ENCODE assay signal across 8 cellular contexts in the genomic region with DNA sequence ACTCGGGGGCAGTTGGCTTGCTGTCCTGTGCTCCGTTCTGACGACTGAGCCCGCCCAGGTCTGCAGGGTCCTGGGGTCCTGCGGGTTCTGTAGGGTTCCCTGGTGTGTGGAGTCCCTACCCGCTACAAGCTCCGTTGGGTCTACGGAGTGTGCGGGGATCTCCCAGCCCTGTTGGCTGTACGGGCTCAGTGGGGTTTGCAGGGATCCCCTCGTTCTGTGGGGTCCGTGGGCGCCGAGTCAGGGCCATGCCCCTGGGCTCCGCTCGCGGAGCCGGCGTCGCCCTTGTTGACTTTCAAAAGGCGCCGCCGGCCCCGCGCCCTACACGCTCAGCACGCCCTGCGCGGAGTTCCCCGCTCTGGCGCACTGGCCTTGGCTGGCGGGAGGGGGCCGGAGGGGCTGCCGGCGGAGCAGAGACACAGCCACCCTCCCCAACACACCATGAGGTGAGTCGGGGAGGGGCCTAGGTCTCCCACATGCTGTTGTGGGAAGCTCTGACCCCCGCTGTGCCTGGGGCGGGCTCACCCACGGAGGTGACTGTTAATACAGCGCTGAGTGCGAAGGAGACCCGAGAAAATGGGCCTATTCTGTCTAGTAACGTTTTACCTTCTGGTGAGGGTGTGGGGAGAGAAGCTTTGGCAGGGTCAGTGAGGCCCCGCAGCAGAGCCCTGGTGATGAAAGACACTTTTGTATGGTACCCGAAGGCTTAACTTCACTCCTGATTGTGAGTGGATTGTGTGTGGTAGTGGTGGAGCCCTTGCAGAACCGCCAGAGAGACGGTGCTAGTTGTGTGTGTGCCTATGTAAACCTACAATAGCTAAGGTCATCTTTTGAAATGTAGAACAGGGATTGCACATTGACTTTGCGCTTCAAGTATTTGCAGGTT. TPM values are rescaled to one million over a fixed set of nuclear protein-coding genes. Genes with fewer than 3 reads are reported as not detected.
DNase-seq lines count a peak whose midpoint lies in the region; ATAC-seq and TF ChIP-seq lines count a peak whose summit lies in the region.

No MANE protein-coding gene starts in this region.

- DNase-seq in GM12864 (ENCODE audit: low read depth) (no peak), HFFc6 (no peak), Peyer's patch (peak; percentile 45 to 75 (median 69)), heart right ventricle (peak; percentile 23 to 40), progenitor cell of endocrine pancreas (ENCODE audit: low spot score, unreplicated experiment) (peak; percentile 45), upper lobe of right lung (peak; percentile 78), dedifferentiated amniotic fluid mesenchymal stem cell (ENCODE audit: extremely low spot score) (no peak)
- peak; percentile 73 to 76 for DNase-seq in activated naive CD4-positive, alpha-beta T cell treated with anti-CD3 and anti-CD28 coated beads, Interleukin-2, amount 50 U/mL, for 72 hours (ENCODE audit: low spot score in 2 of 2)

- TF ChIP-seq CTCF in GM12864 (IDR thresholded peaks at IDR 0.05; ENCODE audit: low read depth, low read length, missing control alignments), result no peak
- no peak for TF ChIP-seq CTCF in HFFc6 (IDR thresholded peaks at IDR 0.05)
- no peak for TF ChIP-seq CTCF in Peyer's patch (IDR thresholded peaks at IDR 0.05)
- TF ChIP-seq CTCF in heart right ventricle (IDR thresholded peaks at IDR 0.05), result no peak
- TF ChIP-seq CTCF in progenitor cell of endocrine pancreas (IDR thresholded peaks at IDR 0.05; ENCODE audit: unreplicated experiment), result no peak
- TF ChIP-seq CTCF in upper lobe of right lung (IDR thresholded peaks at IDR 0.05), result no peak

- peak overlapping the region in 3 of 4 donors; percentile 15 to 49 (median 25) for H3K27ac ChIP-seq in Peyer's patch
- H3K27ac ChIP-seq in heart right ventricle, result peak overlapping the region in 7 of 10 donors; percentile 21 to 77 (median 35)
- H3K27ac ChIP-seq in upper lobe of right lung, result no peak overlapping the region

- H3K27me3 ChIP-seq in Peyer's patch, result no peaks in the 10 kb centered on the region
- no peaks in the 10 kb centered on the region for H3K27me3 ChIP-seq in heart right ventricle
- no peaks in the 10 kb centered on the region for H3K27me3 ChIP-seq in upper lobe of right lung

- H3K27me3 Mint-ChIP-seq in HFFc6 (ENCODE audit: insufficient read depth) (no peaks in the 10 kb centered on the region), progenitor cell of endocrine pancreas (no peaks in the 10 kb centered on the region)

- H3K36me3 Mint-ChIP-seq in HFFc6 (ENCODE audit: low read depth) (peaks cover 4% of the 10 kb centered on the region; the same call in 1 of the 2 replicates), progenitor cell of endocrine pancreas (ENCODE audit: insufficient read depth) (no peaks in the 10 kb centered on the region)
- H3K36me3 Mint-ChIP-seq in activated naive CD4-positive, alpha-beta T cell treated with anti-CD3 and anti-CD28 coated beads, Interleukin-2, amount 50 U/mL, for 72 hours, result peaks cover 0 to 11% of the 10 kb centered on the region in 2 donors

- H3K4me3 Mint-ChIP-seq in HFFc6 (peak overlapping the region; percentile 11; the same call in 1 of the 2 replicates), progenitor cell of endocrine pancreas (ENCODE audit: low read depth) (peak overlapping the region; percentile 52)

- TF ChIP-seq POLR2A in Peyer's patch (IDR thresholded peaks at IDR 0.05), result no peak

- peak overlapping the region; percentile 70 for H3K4me3 ChIP-seq in GM12864 (ENCODE audit: low read depth, low read length)
- peak overlapping the region; percentile 40 to 58 (median 52) for H3K4me3 ChIP-seq in Peyer's patch
- peak overlapping the region; percentile 27 to 64 (median 56) for H3K4me3 ChIP-seq in heart right ventricle
- peak overlapping the region; percentile 50 for H3K4me3 ChIP-seq in upper lobe of right lung

- H3K36me3 ChIP-seq in Peyer's patch, result no peaks in the 10 kb centered on the region
- peaks cover 0 to 5% (median 0%) of the 10 kb centered on the region in 9 donors for H3K36me3 ChIP-seq in heart right ventricle
- H3K36me3 ChIP-seq in upper lobe of right lung, result no peaks in the 10 kb centered on the region

- peak overlapping the region; percentile 42; the same call in 1 of the 2 replicates for H3K27ac Mint-ChIP-seq in HFFc6
- peak overlapping the region; percentile 79 to 96 for H3K27ac Mint-ChIP-seq in activated naive CD4-positive, alpha-beta T cell treated with anti-CD3 and anti-CD28 coated beads, Interleukin-2, amount 50 U/mL, for 72 hours
- H3K27ac Mint-ChIP-seq in progenitor cell of endocrine pancreas, result peak overlapping the region; percentile 92

- H3K4me1 Mint-ChIP-seq in HFFc6 (ENCODE audit: low read depth) (peaks cover 49% of the 10 kb centered on the region), progenitor cell of endocrine pancreas (ENCODE audit: low read depth) (peaks cover 34% of the 10 kb centered on the region)

- WGBS in heart right ventricle, 2 donors, result 6 to 10% methylated on average over 48 of the region's 48 CpGs

- H3K4me1 ChIP-seq in Peyer's patch (peaks cover 0 to 40% (median 4%) of the 10 kb centered on the region in 4 donors), heart right ventricle (peaks cover 0 to 56% (median 37%) of the 10 kb centered on the region in 9 donors), upper lobe of right lung (peaks cover 26% of the 10 kb centered on the region)

- intact Hi-C loops in heart right ventricle (cut with DNase I) (loop anchor here in 1 of 10 donors (10.0 kb wide), 1 partner anchor 182 kb away; no protein-coding TSS in a partner anchor), upper lobe of right lung (cut with DNase I) (no loop called here)

- H3K9me3 ChIP-seq in Peyer's patch (no peaks in the 10 kb centered on the region), heart right ventricle (no peaks in the 10 kb centered on the region), upper lobe of right lung (no peaks in the 10 kb centered on the region)

- ATAC-seq in activated naive CD4-positive, alpha-beta T cell treated with anti-CD3 and anti-CD28 coated beads, Interleukin-2, amount 50 U/mL, for 72 hours, result peak; percentile 92
- ATAC-seq in heart right ventricle (peak; percentile 73 to 93 (median 88)), upper lobe of right lung (peak; percentile 92)

- H3K9me3 Mint-ChIP-seq in HFFc6, result no peaks in the 10 kb centered on the region
- no peaks in the 10 kb centered on the region for H3K9me3 Mint-ChIP-seq in activated naive CD4-positive, alpha-beta T cell treated with anti-CD3 and anti-CD28 coated beads, Interleukin-2, amount 50 U/mL, for 72 hours
- H3K9me3 Mint-ChIP-seq in progenitor cell of endocrine pancreas (ENCODE audit: low read depth), result no peaks in the 10 kb centered on the region

RNA-seq across cellular contexts. Expression of a gene that starts 8.1 kb away (rescaled TPM):
- 10 to 100 TPM; 59.9 to 72.2 (median 62.1) TPM for total RNA-seq in HFFc6 (2021; fragmentation: NEBNext Ultra II Directional; extraction: Animal tissue kit (Norgen Biotek cat#: 25700))
- total RNA-seq in Peyer's patch, result 100 to 1,000 TPM in 1 of 4 donors, 10 to 100 TPM in 3; 52.8 to 160 (median 80.7) TPM
- total RNA-seq in activated naive CD4-positive, alpha-beta T cell treated with anti-CD3 and anti-CD28 coated beads, Interleukin-2, amount 50 U/mL, for 72 hours, result 10 to 100 TPM; 44.9 to 54.9 TPM
- total RNA-seq in heart right ventricle, result 10 to 100 TPM; 26.9 to 45.6 (median 34.6) TPM
- polyA plus RNA-seq in heart right ventricle, result 10 to 100 TPM in 1 of 2 donors, 1 to 10 TPM in 1; 7.0 to 19.7 TPM
- total RNA-seq in progenitor cell of endocrine pancreas, result 57.1 and 57.7 TPM in 2 replicates
- 63.7 TPM for total RNA-seq in upper lobe of right lung

RNA-seq across cellular contexts. Expression of a gene that starts 26.3 kb away (rescaled TPM):
- 10 to 100 TPM in 1 of 6 experiments, 1 to 10 TPM in 5; 7.8 to 10.1 (median 9.1) TPM for total RNA-seq in HFFc6 (2021; fragmentation: NEBNext Ultra II Directional; extraction: Animal tissue kit (Norgen Biotek cat#: 25700))
- total RNA-seq in Peyer's patch (10 to 100 TPM; 28.1 to 80.9 (median 61.2) TPM), heart right ventricle (10 to 100 TPM in 9 of 10 donors, 1 to 10 TPM in 1; 9.3 to 16.3 (median 13.4) TPM), progenitor cell of endocrine pancreas (11.1 and 13.5 TPM in 2 replicates), upper lobe of right lung (23.0 TPM)
- total RNA-seq in activated naive CD4-positive, alpha-beta T cell treated with anti-CD3 and anti-CD28 coated beads, Interleukin-2, amount 50 U/mL, for 72 hours, result 10 to 100 TPM in 1 of 2 donors, under 1 TPM in 1; 0.41 to 14.3 TPM
- polyA plus RNA-seq in heart right ventricle, result 10 to 100 TPM in 1 of 2 donors, 1 to 10 TPM in 1; 8.4 to 18.0 TPM

Comparison
In these comparisons a context has a peak if more than half of its experiments do, and no peak if none do; other contexts are left out.
1. DNase-seq: peak in Peyer's patch (3 of 3), activated naive CD4-positive, alpha-beta T cell treated with anti-CD3 and anti-CD28 coated beads, Interleukin-2, amount 50 U/mL, for 72 hours (2 of 2), heart right ventricle (2 of 2), progenitor cell of endocrine pancreas (single experiment) and upper lobe of right lung (single experiment); none in GM12864 (single experiment), HFFc6 (single experiment) and dedifferentiated amniotic fluid mesenchymal stem cell (single experiment).
2. H3K27ac Mint-ChIP-seq: peak in every context shown above with its lines; median percentile 92 in progenitor cell of endocrine pancreas; 88 in activated naive CD4-positive, alpha-beta T cell treated with anti-CD3 and anti-CD28 coated beads, Interleukin-2, amount 50 U/mL, for 72 hours; 42 in HFFc6.
3. Peak in every context shown above with its lines, with median percentiles within 50 percentile points of each other: H3K4me3 ChIP-seq and ATAC-seq.